ENCODE assay signal across 10 cellular contexts in genomic region chr18:61360440-61361383, GRCh38. TPM values are rescaled to one million over a fixed set of nuclear protein-coding genes. Genes with fewer than 3 reads are reported as not detected.
A peak's percentile ranks its signal among the peaks of the same experiment; 100 is the strongest.
DNase-seq lines count a peak whose midpoint lies in the region; ATAC-seq and TF ChIP-seq lines count a peak whose summit lies in the region.
"Had no signal": no experiment of that assay in that cellular context is flagged by ENCODE, and none has a peak within 500 bp of the region (broad histone marks: within the 10 kb centered on the region; RNA-seq: fewer than 3 reads in every experiment).

No MANE protein-coding gene starts in this region.

- no peaks in the 10 kb centered on the region for H3K36me3 ChIP-seq in spleen
- H3K36me3 ChIP-seq in heart right ventricle: no peaks in the 10 kb centered on the region
- H3K36me3 ChIP-seq: pancreas had no signal

- H3K27me3 Mint-ChIP-seq in endothelial cell (ENCODE audit: unreplicated experiment): no peaks in the 10 kb centered on the region

- TF ChIP-seq POLR2A in spleen (IDR thresholded peaks at IDR 0.05): no peak

- H3K27me3 ChIP-seq in spleen (replicated peaks in 1 of 7) (no peaks in the 10 kb centered on the region), heart right ventricle (no peaks in the 10 kb centered on the region)
- H3K27me3 ChIP-seq: pancreas had no signal

- no peaks in the 10 kb centered on the region for H3K9me3 ChIP-seq in spleen
- peaks cover 0 to 6% (median 0%) of the 10 kb centered on the region in 11 donors for H3K9me3 ChIP-seq in heart right ventricle
- H3K9me3 ChIP-seq: pancreas had no signal

- H3K9me3 Mint-ChIP-seq in endothelial cell (ENCODE audit: unreplicated experiment): no peaks in the 10 kb centered on the region

- ATAC-seq in GM21360 (IDR thresholded peaks at IDR 0.05; ENCODE audit: unreplicated experiment) (peak; percentile 99), HG03135 (IDR thresholded peaks at IDR 0.05; ENCODE audit: unreplicated experiment) (peak; percentile 96), heart right ventricle (no peak)
- ATAC-seq: pancreas had no signal

- no peak overlapping the region for H3K4me3 Mint-ChIP-seq in endothelial cell (ENCODE audit: unreplicated experiment)

- H3K4me1 ChIP-seq in spleen: no peaks in the 10 kb centered on the region
- no peaks in the 10 kb centered on the region for H3K4me1 ChIP-seq in heart right ventricle
- H3K4me1 ChIP-seq: pancreas had no signal

- peak overlapping the region in 2 of 8 donors; percentile 10 to 29 for H3K27ac ChIP-seq in spleen
- H3K27ac ChIP-seq in heart right ventricle: no peak overlapping the region
- H3K27ac ChIP-seq: pancreas had no signal

- peak; percentile 27 for DNase-seq in GM12865 (ENCODE audit: low read depth)
- DNase-seq in SKM-1 treated with dmso at 0.1 percent for 144 hours (lab: John Stamatoyannopoulos, UW; ENCODE audit: unreplicated experiment): peak; percentile 63
- DNase-seq in endothelial cell (ENCODE audit: low spot score): no peak
- no peak for DNase-seq in SW 1271 (lab: John Stamatoyannopoulos, UW)
- DNase-seq in spleen: no peak
- DNase-seq in heart right ventricle: no peak
- DNase-seq: pancreas, T-helper 1 cell had no signal

- H3K4me3 ChIP-seq in GM12865 (ENCODE audit: low read depth, low read length) (no peak overlapping the region), spleen (peak overlapping the region in 1 of 8 donors; percentile 28), heart right ventricle (no peak overlapping the region)
- H3K4me3 ChIP-seq: pancreas had no signal

- WGBS in spleen, 5 donors: 19 to 41% (median 35%) methylated on average over 7 of the region's 7 CpGs
- WGBS in heart right ventricle, 2 donors: 65 to 78% methylated on average over 7 of the region's 7 CpGs

- intact Hi-C loops in spleen (cut with DNase I; ENCODE audit: low total_unique reads) (no loop called here), heart right ventricle (cut with DNase I) (no loop called here)

- no peak for TF ChIP-seq CTCF in GM12865 (IDR thresholded peaks at IDR 0.05; ENCODE audit: insufficient read depth, low read depth, low read length, missing control alignments)
- TF ChIP-seq CTCF in endothelial cell (IDR thresholded peaks at IDR 0.05; ENCODE audit: unreplicated experiment): no peak
- TF ChIP-seq CTCF in spleen (IDR thresholded peaks at IDR 0.05 in 8 of 11, conservative IDR thresholded peaks at IDR 0.05 in 3 of 11): no peak
- no peak for TF ChIP-seq CTCF in heart right ventricle (IDR thresholded peaks at IDR 0.05)

- H3K27ac Mint-ChIP-seq in endothelial cell (ENCODE audit: unreplicated experiment): no peak overlapping the region

- H3K4me1 Mint-ChIP-seq in endothelial cell (ENCODE audit: unreplicated experiment): no peaks in the 10 kb centered on the region

- no peaks in the 10 kb centered on the region for H3K36me3 Mint-ChIP-seq in endothelial cell (ENCODE audit: low read depth, unreplicated experiment)

RNA-seq across cellular contexts. Expression of gene CDH20, which starts 27.5 kb away (rescaled TPM):
- not detected for total RNA-seq in endothelial cell (ENCODE audit: unreplicated experiment)
- not detected for total RNA-seq in spleen
- polyA plus RNA-seq in spleen: under 1 TPM in 2 of 3 donors, not detected in 1; 0.04 to 0.05 TPM
- total RNA-seq in heart right ventricle: under 1 TPM in 3 of 10 donors, not detected in 7; 0.08 to 0.39 (median 0.08) TPM
- under 1 TPM in 1 of 2 donors, not detected in 1; 0.07 TPM for polyA plus RNA-seq in heart right ventricle

Comparison
In these comparisons a context has a peak if more than half of its experiments do, and no peak if none do; other contexts are left out.
1. DNase-seq: peak in GM12865 (single experiment) and SKM-1 treated with dmso at 0.1 percent for 144 hours (single experiment); none in endothelial cell (single experiment), SW 1271 (0 of 2), spleen (single experiment) and heart right ventricle (0 of 2).
2. ATAC-seq: peak in GM21360 (single experiment) and HG03135 (single experiment); none in heart right ventricle (0 of 8).